Comparison of ENCODE assay signal across 24 cellular contexts in genomic region chr6:145135702-145136101, GRCh38.
"Had no signal": no experiment of that assay in that cellular context is flagged by ENCODE, and none has a peak within 500 bp of the region (broad histone marks: within the 10 kb centered on the region; RNA-seq: fewer than 3 reads in every experiment).

No MANE protein-coding gene starts in this region.

- H3K4me2 ChIP-seq: hepatocyte had no signal

- H3K27me3 ChIP-seq: colonic mucosa, dorsolateral prefrontal cortex, esophagus muscularis mucosa, gastroesophageal sphincter, heart left ventricle, hepatocyte, left lung had no signal

- H3K27ac Mint-ChIP-seq: mesothelial cell of epicardium, naive B cell had no signal

- H3K9me3 ChIP-seq: colonic mucosa, esophagus muscularis mucosa, gastroesophageal sphincter, heart left ventricle, left lung, lower lobe of right lung, mucosa of descending colon had no signal

- H3K27ac ChIP-seq: colonic mucosa, dorsolateral prefrontal cortex, esophagus muscularis mucosa, foreskin keratinocyte, gastroesophageal sphincter, heart left ventricle, hepatocyte, left lung, lower lobe of right lung had no signal

- FAIRE-seq: endothelial cell of umbilical vein, frontal cortex, islet of Langerhans, keratinocyte had no signal

- H3K4me1 ChIP-seq: colonic mucosa, esophagus muscularis mucosa, foreskin keratinocyte, gastroesophageal sphincter, heart left ventricle, left lung, lower lobe of right lung had no signal

- H3K79me2 ChIP-seq: hepatocyte had no signal

- H3K4me3 Mint-ChIP-seq: mesothelial cell of epicardium, naive B cell had no signal

- H3K36me3 Mint-ChIP-seq: mesothelial cell of epicardium, naive B cell had no signal

- H2AFZ ChIP-seq: hepatocyte had no signal

- DNase-seq: colonic mucosa; cortex of kidney; dermis blood vessel endothelial cell; dorsolateral prefrontal cortex; effector CD4-positive, alpha-beta T cell; effector memory CD4-positive, alpha-beta T cell; foreskin keratinocyte; heart left ventricle; hypothalamus; left cardiac atrium; left lung; left ventricle myocardium superior; lower lobe of right lung; mesenchymal stem cell; mucosa of descending colon; naive B cell had no signal

- H3K4me3 ChIP-seq: colonic mucosa, dorsolateral prefrontal cortex, esophagus muscularis mucosa, gastroesophageal sphincter, heart left ventricle, hepatocyte, left lung, lower lobe of right lung, mucosa of descending colon had no signal

- ATAC-seq: foreskin keratinocyte, gastroesophageal sphincter, heart left ventricle, left cardiac atrium, left lung, left ventricle myocardium superior, lower lobe of right lung, mucosa of descending colon had no signal

- H3K36me3 ChIP-seq: colonic mucosa, esophagus muscularis mucosa, gastroesophageal sphincter, heart left ventricle, left lung, lower lobe of right lung had no signal

- H3K4me1 Mint-ChIP-seq: mesothelial cell of epicardium, naive B cell had no signal
